In the genomic region with DNA sequence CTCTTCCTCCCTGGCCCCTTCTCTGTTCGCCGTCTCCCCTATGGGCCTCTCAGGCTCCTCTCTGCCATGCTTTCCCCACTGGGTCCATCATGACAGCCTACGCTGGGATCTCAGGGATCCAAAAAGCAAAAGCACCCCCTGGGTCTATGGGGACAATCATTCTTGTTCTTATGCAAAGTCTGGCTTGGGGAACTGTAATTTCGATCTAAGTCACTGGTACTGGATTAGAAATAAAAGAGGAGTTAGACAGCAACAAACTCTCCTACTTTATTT, we compare ENCODE assay signal across 26 cellular contexts.
DNase-seq lines count a peak whose midpoint lies in the region; ATAC-seq, FAIRE-seq and TF ChIP-seq lines count a peak whose summit lies in the region.
"Had no signal": no experiment of that assay in that cellular context is flagged by ENCODE, and none has a peak within 500 bp of the region (broad histone marks: within the 10 kb centered on the region; RNA-seq: fewer than 3 reads in every experiment).

No MANE protein-coding gene starts in this region.

- POLR2A ChIA-PET in H1 (lab: Charles Lee; ENCODE audit: partially characterized antibody): no interaction called here

- H3K9ac ChIP-seq in H1 (replicated peaks in 1 of 4; ENCODE audit: extremely low read depth in 1 of 4, low read depth in 3 of 4, low read length in 3 of 4) (no peak overlapping the region; a peak in 1 of 7 replicates), subcutaneous abdominal adipose tissue (ENCODE audit: low read length in 5 of 5) (peak overlapping the region in 1 of 5 donors; percentile 35), MM.1S (ENCODE audit: low read length) (no peak overlapping the region)
- H3K9ac ChIP-seq: BLaER1 had no signal

- H3K18ac ChIP-seq in H1 (ENCODE audit: extremely low read depth, low read length): peak overlapping the region; percentile 91

- H2AFZ ChIP-seq in H1 (ENCODE audit: low read length) (no peak overlapping the region), MM.1S (ENCODE audit: low read length) (no peak overlapping the region)

- FAIRE-seq in H1 (lab: Jason Lieb, UNC): peak; percentile 70
- FAIRE-seq: bronchial epithelial cell, GM18507, K562 had no signal

- 0 out of 4 replicates have a peak, but pooled peaks of 1 of the 2 experiments have one; percentile 1 for TF ChIP-seq RAD21 in H1 (IDR thresholded peaks at IDR 0.05 in 1 of 2, conservative IDR thresholded peaks at IDR 0.05 in 1 of 2; ENCODE audit: low read depth in 2 of 2, low read length in 2 of 2)

- peak overlapping the region in 2 of 4 experiments; percentile 3 to 37; a peak in 4 of 8 replicates for H3K4me3 ChIP-seq in H1 (ENCODE audit: extremely low read depth in 1 of 4, insufficient read depth in 2 of 4, low read depth in 3 of 4, low read length in 4 of 4)
- H3K4me3 ChIP-seq in mesodermal cell (ENCODE audit: extremely low read depth, insufficient read depth, low read length, poor library complexity, severe bottlenecking): no peak overlapping the region
- H3K4me3 ChIP-seq in subcutaneous abdominal adipose tissue (ENCODE audit: low read depth in 1 of 5, low read length in 5 of 5): no peak overlapping the region
- H3K4me3 ChIP-seq in MM.1S (ENCODE audit: low read length): no peak overlapping the region
- H3K4me3 ChIP-seq: BLaER1, K562, lower lobe of right lung, SJSA1, testis had no signal

- peak overlapping the region; percentile 95 for H2BK5ac ChIP-seq in H1 (ENCODE audit: low read depth, low read length)

- no peak for TF ChIP-seq EP300 in H1 (IDR thresholded peaks at IDR 0.05; ENCODE audit: borderline replicate concordance in 1 of 2, low read depth in 2 of 2, low read length in 2 of 2)

- H3K27me3 Mint-ChIP-seq in T-helper 2 cell treated with Interferon-gamma antibody and Interleukin-4, amounts not matched to agents 5 μg/mL and 100 μg/mL, for 36 hours (ENCODE audit: low read depth): no peaks in the 10 kb centered on the region

- H3K36me3 ChIP-seq in H1 (ENCODE audit: control insufficient read depth in 2 of 4, insufficient read depth in 4 of 4, low read length in 3 of 4) (no peaks in the 10 kb centered on the region), mesodermal cell (ENCODE audit: control insufficient read depth, insufficient read depth, low read length) (peaks cover 4% of the 10 kb centered on the region), subcutaneous abdominal adipose tissue (ENCODE audit: control insufficient read depth in 5 of 5, insufficient read depth in 5 of 5, low read length in 5 of 5) (no peaks in the 10 kb centered on the region), MM.1S (replicated peaks; ENCODE audit: insufficient read depth, low read length) (no peaks in the 10 kb centered on the region)
- H3K36me3 ChIP-seq: lower lobe of right lung, SJSA1 had no signal

- ATAC-seq in esophagus mucosa: no peak
- ATAC-seq: K562, lower lobe of right lung had no signal

- H3K56ac ChIP-seq in H1 (replicated peaks; ENCODE audit: insufficient read length, low read depth, low read length): peak overlapping the region; percentile 5

- no peaks in the 10 kb centered on the region for H3K9me3 ChIP-seq in H1 (ENCODE audit: insufficient read depth in 2 of 2, low read depth in 1 of 2, low read length in 1 of 2)
- no peaks in the 10 kb centered on the region for H3K9me3 ChIP-seq in mesodermal cell (ENCODE audit: control insufficient read depth, low read length)
- H3K9me3 ChIP-seq in subcutaneous abdominal adipose tissue (ENCODE audit: control insufficient read depth in 5 of 5, low read length in 5 of 5): no peaks in the 10 kb centered on the region
- no peaks in the 10 kb centered on the region for H3K9me3 ChIP-seq in MM.1S (replicated peaks; ENCODE audit: insufficient read depth, low read length)
- H3K9me3 ChIP-seq: BLaER1, lower lobe of right lung, SJSA1, testis had no signal

- H2BK15ac ChIP-seq in H1 (ENCODE audit: low read length): no peak overlapping the region

- no peak overlapping the region for H3K23ac ChIP-seq in H1 (ENCODE audit: insufficient read length)

- H4K8ac ChIP-seq in H1 (ENCODE audit: extremely low read depth, insufficient read depth, low read length): no peak overlapping the region

- H3K27ac ChIP-seq in H1 (ENCODE audit: low read depth, low read length) (peak overlapping the region; percentile 85), mesodermal cell (ENCODE audit: low read depth, low read length, severe bottlenecking) (peak overlapping the region; percentile 25), subcutaneous abdominal adipose tissue (ENCODE audit: low read depth, low read length) (peak overlapping the region; percentile 50), MM.1S (ENCODE audit: low read length) (no peak overlapping the region)
- H3K27ac ChIP-seq: 22Rv1, BLaER1, lower lobe of right lung, SJSA1 had no signal

- peaks cover 17% of the 10 kb centered on the region for H3K4me1 Mint-ChIP-seq in T-helper 2 cell treated with Interferon-gamma antibody and Interleukin-4, amounts not matched to agents 5 μg/mL and 100 μg/mL, for 36 hours (ENCODE audit: low read depth)

- no peak overlapping the region for H3K14ac ChIP-seq in H1 (ENCODE audit: insufficient read length)

- peak overlapping the region; percentile 10 for H2BK120ac ChIP-seq in H1 (replicated peaks; ENCODE audit: low read depth, low read length)

- H2AK5ac ChIP-seq in H1 (ENCODE audit: low read depth, low read length): no peak overlapping the region

- peak overlapping the region; percentile 20 for H4K5ac ChIP-seq in H1 (ENCODE audit: insufficient read length, low read depth, low read length)

- H3K4me2 ChIP-seq in H1 (ENCODE audit: insufficient read depth in 1 of 2, low read depth in 2 of 2, low read length in 2 of 2): peak overlapping the region; percentile 69 to 78
- H3K4me2 ChIP-seq in MM.1S (ENCODE audit: low read depth, low read length): no peak overlapping the region
- H3K4me2 ChIP-seq: BLaER1 had no signal

- CTCF ChIA-PET in H1 (lab: Charles Lee; ENCODE audit: partially characterized antibody): no interaction called here

- no peaks in the 10 kb centered on the region for H4K20me1 ChIP-seq in H1 (replicated peaks in 1 of 2; ENCODE audit: control insufficient read depth in 1 of 2, insufficient read depth in 2 of 2, low read length in 2 of 2)
- H4K20me1 ChIP-seq in MM.1S (ENCODE audit: insufficient read depth, low read length): no peaks in the 10 kb centered on the region
- H4K20me1 ChIP-seq: BLaER1 had no signal

- no peaks in the 10 kb centered on the region for H3K79me1 ChIP-seq in H1 (ENCODE audit: low read depth, low read length)

- H2BK20ac ChIP-seq in H1 (ENCODE audit: low read length): peak overlapping the region; percentile 76; the same call in 1 of the 2 replicates

- TF ChIP-seq CTCF in H1 (IDR thresholded peaks at IDR 0.05; ENCODE audit: control extremely low read depth in 1 of 3, insufficient read depth in 1 of 3, low read depth in 1 of 3, low read length in 3 of 3) (no peak), MM.1S (IDR thresholded peaks at IDR 0.05; ENCODE audit: low read length) (no peak)

- H3K36me3 Mint-ChIP-seq in T-helper 2 cell treated with Interferon-gamma antibody and Interleukin-4, amounts not matched to agents 5 μg/mL and 100 μg/mL, for 36 hours (ENCODE audit: low read depth): peaks cover 18% of the 10 kb centered on the region
- H3K36me3 Mint-ChIP-seq: activated naive CD4-positive, alpha-beta T cell treated with anti-CD3 and anti-CD28 coated beads, Interleukin-2, amount 50 U/mL, for 72 hours had no signal

- no peak for DNase-seq in T-helper 2 cell treated with Interferon-gamma antibody and Interleukin-4, amounts not matched to agents 5 μg/mL and 100 μg/mL, for 36 hours (ENCODE audit: low spot score)
- no peak for DNase-seq in T-helper 2 cell
- DNase-seq in H1 (ENCODE audit: low read depth in 1 of 2, low spot score in 2 of 2): no peak
- no peak for DNase-seq in MM.1S
- no peak for DNase-seq in D341Med (ENCODE audit: low spot score)
- DNase-seq: activated CD4-positive, alpha-beta T cell treated with anti-CD3 and anti-CD28 coated beads for 4 hours; activated T-cell treated with anti-CD3 and anti-CD28 coated beads for 4 hours; hippocampal formation; lower lobe of right lung; NCI-H1048; NCI-H2107; NCI-H524 treated with DMSO at 0.1 percent for 48 hours; OCI-M1; stimulated activated CD4-positive, alpha-beta T cell treated with anti-CD3 and anti-CD28 coated beads, Interleukin-2, amount 100 ng/mL, for 24 hours; T-helper 9 cell; testis had no signal

- H3K4me3 Mint-ChIP-seq in T-helper 2 cell treated with Interferon-gamma antibody and Interleukin-4, amounts not matched to agents 5 μg/mL and 100 μg/mL, for 36 hours: peak overlapping the region; percentile 37

- TF ChIP-seq POLR2A in H1 (IDR thresholded peaks at IDR 0.05; ENCODE audit: control extremely low read depth in 1 of 2, low read depth in 2 of 2, low read length in 2 of 2): 0 out of 3 replicates have a peak, but pooled peaks of 1 of the 2 experiments have one; percentile 30

- no peaks in the 10 kb centered on the region for H3K9me2 ChIP-seq in MM.1S (replicated peaks; ENCODE audit: insufficient read depth, low read length)

- H3K9me3 Mint-ChIP-seq in T-helper 2 cell treated with Interferon-gamma antibody and Interleukin-4, amounts not matched to agents 5 μg/mL and 100 μg/mL, for 36 hours: no peaks in the 10 kb centered on the region
- H3K9me3 Mint-ChIP-seq: activated naive CD4-positive, alpha-beta T cell treated with anti-CD3 and anti-CD28 coated beads, Interleukin-2, amount 50 U/mL, for 72 hours had no signal

- no peak overlapping the region for H4K91ac ChIP-seq in H1 (replicated peaks; ENCODE audit: insufficient read length, low read length)

- H3K23me2 ChIP-seq in H1 (ENCODE audit: low read depth, low read length): no peaks in the 10 kb centered on the region

- peaks cover 4 to 22% (median 13%) of the 10 kb centered on the region in 4 experiments; a peak in 6 of 7 replicates for H3K4me1 ChIP-seq in H1 (replicated peaks in 1 of 4; ENCODE audit: control insufficient read depth in 3 of 4, insufficient read depth in 4 of 4, low read length in 3 of 4)
- peaks cover 4% of the 10 kb centered on the region for H3K4me1 ChIP-seq in mesodermal cell (ENCODE audit: control insufficient read depth, insufficient read depth, low read length, poor library complexity, severe bottlenecking)
- H3K4me1 ChIP-seq in subcutaneous abdominal adipose tissue (ENCODE audit: control insufficient read depth in 5 of 5, insufficient read depth in 5 of 5, low read length in 5 of 5): peaks cover 0 to 26% (median 11%) of the 10 kb centered on the region in 5 donors
- H3K4me1 ChIP-seq in MM.1S (ENCODE audit: low read length): no peaks in the 10 kb centered on the region
- H3K4me1 ChIP-seq: BLaER1, testis had no signal

- peak overlapping the region; percentile 29 for H3K27ac Mint-ChIP-seq in T-helper 2 cell treated with Interferon-gamma antibody and Interleukin-4, amounts not matched to agents 5 μg/mL and 100 μg/mL, for 36 hours
- H3K27ac Mint-ChIP-seq: activated naive CD4-positive, alpha-beta T cell treated with anti-CD3 and anti-CD28 coated beads, Interleukin-2, amount 50 U/mL, for 72 hours had no signal

- peak overlapping the region; percentile 86; the same call in 1 of the 2 replicates for H2BK12ac ChIP-seq in H1 (ENCODE audit: low read depth, low read length)

- no peaks in the 10 kb centered on the region for H3F3A ChIP-seq in MM.1S (ENCODE audit: insufficient read depth, low read length)

- H3K4ac ChIP-seq in H1 (replicated peaks; ENCODE audit: insufficient read length, low read depth, low read length): no peak overlapping the region

- no peaks in the 10 kb centered on the region for H3K79me2 ChIP-seq in H1 (ENCODE audit: control insufficient read depth in 1 of 2, insufficient read depth in 2 of 2, low read length in 2 of 2)
- no peaks in the 10 kb centered on the region for H3K79me2 ChIP-seq in MM.1S (ENCODE audit: low read length)

- 16% methylated on average over 4 of the region's 4 CpGs; no CpG with 5 or more reads in 1 of the 2 experiments for WGBS in H1 (ENCODE audit: extremely low coverage in 1 of 2, insufficient coverage in 1 of 2, insufficient read length in 1 of 2, insufficient replicate concordance in 2 of 2, low coverage in 1 of 2, low lambda C conversion rate in 2 of 2, missing lambda C conversion rate in 1 of 2), 2 experiments
- 70 to 86% methylated on average over 2 to 3 of the region's 4 CpGs for WGBS in mesodermal cell (ENCODE audit: insufficient coverage in 2 of 2), 2 experiments

- H3K27me3 ChIP-seq in H1 (replicated peaks in 1 of 4; ENCODE audit: control insufficient read depth in 3 of 4, extremely low read depth in 1 of 4, insufficient read depth in 3 of 4, low read length in 3 of 4) (no peaks in the 10 kb centered on the region), subcutaneous abdominal adipose tissue (ENCODE audit: control insufficient read depth in 5 of 5, insufficient read depth in 4 of 5, low read length in 5 of 5) (no peaks in the 10 kb centered on the region), MM.1S (replicated peaks; ENCODE audit: insufficient read depth, low read length) (no peaks in the 10 kb centered on the region)
- H3K27me3 ChIP-seq: BLaER1, SJSA1, testis had no signal
